ENCODE assay signal across 25 cellular contexts in genomic region chr21:15421521-15421920, GRCh38.
DNase-seq lines count a peak whose midpoint lies in the region; FAIRE-seq and TF ChIP-seq lines count a peak whose summit lies in the region.
"Had no signal": no experiment of that assay in that cellular context is flagged by ENCODE, and none has a peak within 500 bp of the region (broad histone marks: within the 10 kb centered on the region; RNA-seq: fewer than 3 reads in every experiment).

No MANE protein-coding gene starts in this region.

- H3F3A ChIP-seq in neural progenitor cell (ENCODE audit: low read depth) = peaks cover 50% of the 10 kb centered on the region

- no peaks in the 10 kb centered on the region for H3K79me1 ChIP-seq in H1 (ENCODE audit: low read depth, low read length)

- H2BK5ac ChIP-seq in H1 (ENCODE audit: low read depth, low read length) = no peak overlapping the region

- CTCF ChIA-PET in H1 (lab: Charles Lee; ENCODE audit: partially characterized antibody) = interaction anchor here (1.9 to 2.7 kb wide), 2 partner anchors 10 to 20 kb away, joined by 4 to 8 read pairs; no protein-coding TSS in a partner anchor

- H3K4me1 ChIP-seq in H1 (replicated peaks in 1 of 4; ENCODE audit: control insufficient read depth in 3 of 4, insufficient read depth in 4 of 4, low read length in 3 of 4) (peaks cover 3 to 23% (median 15%) of the 10 kb centered on the region in 4 experiments; a peak in 4 of 7 replicates), neural progenitor cell (peaks cover 57% of the 10 kb centered on the region), osteoblast (ENCODE audit: insufficient read depth, low read length) (peaks cover 10% of the 10 kb centered on the region)
- H3K4me1 ChIP-seq: body of pancreas, left ventricle myocardium inferior, prostate gland, thyroid gland had no signal

- POLR2A ChIA-PET in H1 (lab: Charles Lee; ENCODE audit: partially characterized antibody) = no interaction called here

- H3K79me2 ChIP-seq in H1 (ENCODE audit: control insufficient read depth in 1 of 2, insufficient read depth in 2 of 2, low read length in 2 of 2) = no peaks in the 10 kb centered on the region
- H3K79me2 ChIP-seq in neural progenitor cell (ENCODE audit: low read depth) = no peaks in the 10 kb centered on the region
- no peaks in the 10 kb centered on the region for H3K79me2 ChIP-seq in osteoblast (ENCODE audit: insufficient read depth, low read length)

- TF ChIP-seq POLR2A in H1 (IDR thresholded peaks at IDR 0.05; ENCODE audit: control extremely low read depth in 1 of 2, low read depth in 2 of 2, low read length in 2 of 2) = no peak

- H3K27me3 ChIP-seq in H1 (replicated peaks in 1 of 4; ENCODE audit: control insufficient read depth in 3 of 4, extremely low read depth in 1 of 4, insufficient read depth in 3 of 4, low read length in 3 of 4) (no peaks in the 10 kb centered on the region), neural progenitor cell (no peaks in the 10 kb centered on the region), osteoblast (ENCODE audit: insufficient read depth, low read length) (no peaks in the 10 kb centered on the region)
- H3K27me3 ChIP-seq: body of pancreas, thyroid gland had no signal

- H3K9me3 Mint-ChIP-seq in neural progenitor cell = peaks cover 17% of the 10 kb centered on the region
- H3K9me3 Mint-ChIP-seq: activated CD8-positive, alpha-beta T cell treated with anti-CD3 and anti-CD28 coated beads for 36 hours; activated T-helper 1 cell treated with anti-CD3 and anti-CD28 coated beads, Interleukin-12 subunit alpha, Interleukin-12 subunit beta, Interleukin-2, Interleukin-4 antibody, amounts not matched to agents 30 ng/mL and 10 ng/mL and 1 ng/mL, durations not matched to agents 14 hours and 24 hours and 36 hours; CD8-positive, alpha-beta memory T cell; T-helper 2 cell treated with Interferon-gamma antibody and Interleukin-4, amounts not matched to agents 5 μg/mL and 100 μg/mL, for 36 hours had no signal

- H4K5ac ChIP-seq in H1 (ENCODE audit: insufficient read length, low read depth, low read length) = no peak overlapping the region

- TF ChIP-seq EP300 in H1 (IDR thresholded peaks at IDR 0.05; ENCODE audit: borderline replicate concordance in 1 of 2, low read depth in 2 of 2, low read length in 2 of 2) = no peak

- no peak overlapping the region for H3K4ac ChIP-seq in H1 (replicated peaks; ENCODE audit: insufficient read length, low read depth, low read length)

- no peak overlapping the region for H3K14ac ChIP-seq in H1 (ENCODE audit: insufficient read length)

- DNase-seq in H4 (ENCODE audit: low spot score) = peak; percentile 16
- DNase-seq in NCI-H69 (lab: John Stamatoyannopoulos, UW) = peak; percentile 97
- no peak for DNase-seq in H1 (ENCODE audit: low read depth in 1 of 2, low spot score in 2 of 2)
- DNase-seq in neural progenitor cell (ENCODE audit: low spot score) = no peak
- no peak for DNase-seq in NCI-H1694 (lab: John Stamatoyannopoulos, UW)
- DNase-seq in osteoblast (ENCODE audit: insufficient read length, low spot score, missing footprints) = no peak
- no peak for DNase-seq in T-helper 9 cell
- DNase-seq: ACHN; activated CD4-positive, alpha-beta T cell treated with anti-CD3 and anti-CD28 coated beads for 1 hour; activated CD8-positive, alpha-beta memory T cell treated with anti-CD3 and anti-CD28 coated beads, Interleukin-2, amount 50 U/mL, for 48 hours; activated CD8-positive, alpha-beta T cell treated with anti-CD3 and anti-CD28 coated beads for 36 hours; activated naive CD4-positive, alpha-beta T cell treated with Interleukin-2 at 50 U/mL for 16 hours; CD8-positive, alpha-beta memory T cell; immature natural killer cell; KG1; left ventricle myocardium inferior; NCI-H1436; NCI-H524 treated with DMSO at 0.1 percent for 48 hours; thyroid gland had no signal

- H3K4me2 ChIP-seq in H1 (ENCODE audit: insufficient read depth in 1 of 2, low read depth in 2 of 2, low read length in 2 of 2) (no peak overlapping the region), neural progenitor cell (no peak overlapping the region), osteoblast (ENCODE audit: insufficient read depth, low read length) (no peak overlapping the region)

- H2AFZ ChIP-seq in H1 (ENCODE audit: low read length) = no peak overlapping the region
- H2AFZ ChIP-seq in neural progenitor cell (replicated peaks) = no peak overlapping the region
- no peak overlapping the region for H2AFZ ChIP-seq in osteoblast (ENCODE audit: low read length)

- H3K9me3 ChIP-seq in H1 (ENCODE audit: insufficient read depth in 2 of 2, low read depth in 1 of 2, low read length in 1 of 2) (no peaks in the 10 kb centered on the region), neural progenitor cell (ENCODE audit: low read depth) (no peaks in the 10 kb centered on the region), osteoblast (ENCODE audit: low read depth, low read length) (no peaks in the 10 kb centered on the region)
- H3K9me3 ChIP-seq: body of pancreas, HAP-1, left ventricle myocardium inferior, prostate gland, thyroid gland had no signal

- no peak for TF ChIP-seq CTCF in H1 (IDR thresholded peaks at IDR 0.05; ENCODE audit: control extremely low read depth in 1 of 3, insufficient read depth in 1 of 3, low read depth in 1 of 3, low read length in 3 of 3)
- TF ChIP-seq CTCF in neural progenitor cell (IDR thresholded peaks at IDR 0.05) = no peak
- TF ChIP-seq CTCF in osteoblast (IDR thresholded peaks at IDR 0.05; ENCODE audit: extremely low read depth, low read depth, low read length) = no peak

- no peak overlapping the region for H3K4me3 Mint-ChIP-seq in neural progenitor cell
- H3K4me3 Mint-ChIP-seq: activated CD8-positive, alpha-beta T cell treated with anti-CD3 and anti-CD28 coated beads for 36 hours; activated T-helper 1 cell treated with anti-CD3 and anti-CD28 coated beads, Interleukin-12 subunit alpha, Interleukin-12 subunit beta, Interleukin-2, Interleukin-4 antibody, amounts not matched to agents 30 ng/mL and 10 ng/mL and 1 ng/mL, durations not matched to agents 14 hours and 24 hours and 36 hours; B cell; CD8-positive, alpha-beta memory T cell; immature natural killer cell; T-helper 2 cell treated with Interferon-gamma antibody and Interleukin-4, amounts not matched to agents 5 μg/mL and 100 μg/mL, for 36 hours had no signal

- H3K4me1 Mint-ChIP-seq in neural progenitor cell = peaks cover 52% of the 10 kb centered on the region
- H3K4me1 Mint-ChIP-seq: B cell; CD8-positive, alpha-beta memory T cell; immature natural killer cell had no signal

- peak overlapping the region; percentile 70 for H4K91ac ChIP-seq in H1 (replicated peaks; ENCODE audit: insufficient read length, low read length)

- no peak overlapping the region for H2BK120ac ChIP-seq in H1 (replicated peaks; ENCODE audit: low read depth, low read length)

- H2BK12ac ChIP-seq in H1 (ENCODE audit: low read depth, low read length) = no peak overlapping the region

- no peak overlapping the region for H2BK20ac ChIP-seq in H1 (ENCODE audit: low read length)

- no peak for TF ChIP-seq RAD21 in H1 (IDR thresholded peaks at IDR 0.05 in 1 of 2, conservative IDR thresholded peaks at IDR 0.05 in 1 of 2; ENCODE audit: low read depth in 2 of 2, low read length in 2 of 2)

- H4K8ac ChIP-seq in H1 (ENCODE audit: extremely low read depth, insufficient read depth, low read length) = no peak overlapping the region

- H2AK5ac ChIP-seq in H1 (ENCODE audit: low read depth, low read length) = no peak overlapping the region

- H3K4me3 ChIP-seq in H1 (ENCODE audit: extremely low read depth in 1 of 4, insufficient read depth in 2 of 4, low read depth in 3 of 4, low read length in 4 of 4) = no peak overlapping the region
- H3K4me3 ChIP-seq in neural progenitor cell = no peak overlapping the region
- H3K4me3 ChIP-seq in osteoblast (ENCODE audit: insufficient read depth, low read length) = no peak overlapping the region
- H3K4me3 ChIP-seq: body of pancreas, HAP-1, left ventricle myocardium inferior, prostate gland, thyroid gland had no signal

- peaks cover 5% of the 10 kb centered on the region for H3K27me3 Mint-ChIP-seq in neural progenitor cell (ENCODE audit: insufficient read depth, low read depth)
- H3K27me3 Mint-ChIP-seq: activated CD8-positive, alpha-beta T cell treated with anti-CD3 and anti-CD28 coated beads for 36 hours; B cell had no signal

- FAIRE-seq in H1 (lab: Jason Lieb, UNC) = no peak

- peaks cover 3% of the 10 kb centered on the region for H3K36me3 Mint-ChIP-seq in neural progenitor cell
- H3K36me3 Mint-ChIP-seq: CD8-positive, alpha-beta memory T cell; immature natural killer cell had no signal

- no peaks in the 10 kb centered on the region for H3K36me3 ChIP-seq in H1 (ENCODE audit: control insufficient read depth in 2 of 4, insufficient read depth in 4 of 4, low read length in 3 of 4)
- H3K36me3 ChIP-seq in neural progenitor cell = no peaks in the 10 kb centered on the region
- no peaks in the 10 kb centered on the region for H3K36me3 ChIP-seq in osteoblast (ENCODE audit: insufficient read depth, low read length)
- H3K36me3 ChIP-seq: HAP-1, left ventricle myocardium inferior, prostate gland, thyroid gland had no signal

- 86% methylated on average over 5 of the region's 5 CpGs; no CpG with 5 or more reads in 1 of the 2 experiments for WGBS in H1 (ENCODE audit: extremely low coverage in 1 of 2, insufficient coverage in 1 of 2, insufficient read length in 1 of 2, insufficient replicate concordance in 2 of 2, low coverage in 1 of 2, low lambda C conversion rate in 2 of 2, missing lambda C conversion rate in 1 of 2), 2 experiments

- H3K56ac ChIP-seq in H1 (replicated peaks; ENCODE audit: insufficient read length, low read depth, low read length) = no peak overlapping the region

- H3K9ac ChIP-seq in H1 (replicated peaks in 1 of 4; ENCODE audit: extremely low read depth in 1 of 4, low read depth in 3 of 4, low read length in 3 of 4) (no peak overlapping the region), neural progenitor cell (no peak overlapping the region)

- H2BK15ac ChIP-seq in H1 (ENCODE audit: low read length) = no peak overlapping the region

- H3K23me2 ChIP-seq in H1 (ENCODE audit: low read depth, low read length) = no peaks in the 10 kb centered on the region

- H3K18ac ChIP-seq in H1 (ENCODE audit: extremely low read depth, low read length) = no peak overlapping the region

- H3K27ac Mint-ChIP-seq in neural progenitor cell = peak overlapping the region; percentile 46
- H3K27ac Mint-ChIP-seq: activated CD8-positive, alpha-beta T cell treated with anti-CD3 and anti-CD28 coated beads for 36 hours; activated T-helper 1 cell treated with anti-CD3 and anti-CD28 coated beads, Interleukin-12 subunit alpha, Interleukin-12 subunit beta, Interleukin-2, Interleukin-4 antibody, amounts not matched to agents 30 ng/mL and 10 ng/mL and 1 ng/mL, durations not matched to agents 14 hours and 24 hours and 36 hours; B cell; CD8-positive, alpha-beta memory T cell; immature natural killer cell; T-helper 2 cell treated with Interferon-gamma antibody and Interleukin-4, amounts not matched to agents 5 μg/mL and 100 μg/mL, for 36 hours had no signal

- H4K20me1 ChIP-seq in H1 (replicated peaks in 1 of 2; ENCODE audit: control insufficient read depth in 1 of 2, insufficient read depth in 2 of 2, low read length in 2 of 2) (no peaks in the 10 kb centered on the region), neural progenitor cell (ENCODE audit: low read depth) (no peaks in the 10 kb centered on the region), osteoblast (ENCODE audit: insufficient read depth, low read length) (no peaks in the 10 kb centered on the region)

- H3K27ac ChIP-seq in H1 (ENCODE audit: low read depth, low read length) = no peak overlapping the region
- no peak overlapping the region for H3K27ac ChIP-seq in neural progenitor cell
- no peak overlapping the region for H3K27ac ChIP-seq in osteoblast (ENCODE audit: low read depth, low read length)
- H3K27ac ChIP-seq: body of pancreas, left ventricle myocardium inferior, prostate gland, thyroid gland had no signal

- no peak overlapping the region for H3K23ac ChIP-seq in H1 (ENCODE audit: insufficient read length)

Comparison
In these comparisons a context has a peak if more than half of its experiments do, and no peak if none do; other contexts are left out.
1. DNase-seq: peak in H4 (single experiment) and NCI-H69 (single experiment); none in H1 (0 of 2), neural progenitor cell (single experiment), NCI-H1694 (single experiment), osteoblast (single experiment) and T-helper 9 cell (single experiment).